1 cellular context compared by ENCODE assay signal in the genomic region with DNA sequence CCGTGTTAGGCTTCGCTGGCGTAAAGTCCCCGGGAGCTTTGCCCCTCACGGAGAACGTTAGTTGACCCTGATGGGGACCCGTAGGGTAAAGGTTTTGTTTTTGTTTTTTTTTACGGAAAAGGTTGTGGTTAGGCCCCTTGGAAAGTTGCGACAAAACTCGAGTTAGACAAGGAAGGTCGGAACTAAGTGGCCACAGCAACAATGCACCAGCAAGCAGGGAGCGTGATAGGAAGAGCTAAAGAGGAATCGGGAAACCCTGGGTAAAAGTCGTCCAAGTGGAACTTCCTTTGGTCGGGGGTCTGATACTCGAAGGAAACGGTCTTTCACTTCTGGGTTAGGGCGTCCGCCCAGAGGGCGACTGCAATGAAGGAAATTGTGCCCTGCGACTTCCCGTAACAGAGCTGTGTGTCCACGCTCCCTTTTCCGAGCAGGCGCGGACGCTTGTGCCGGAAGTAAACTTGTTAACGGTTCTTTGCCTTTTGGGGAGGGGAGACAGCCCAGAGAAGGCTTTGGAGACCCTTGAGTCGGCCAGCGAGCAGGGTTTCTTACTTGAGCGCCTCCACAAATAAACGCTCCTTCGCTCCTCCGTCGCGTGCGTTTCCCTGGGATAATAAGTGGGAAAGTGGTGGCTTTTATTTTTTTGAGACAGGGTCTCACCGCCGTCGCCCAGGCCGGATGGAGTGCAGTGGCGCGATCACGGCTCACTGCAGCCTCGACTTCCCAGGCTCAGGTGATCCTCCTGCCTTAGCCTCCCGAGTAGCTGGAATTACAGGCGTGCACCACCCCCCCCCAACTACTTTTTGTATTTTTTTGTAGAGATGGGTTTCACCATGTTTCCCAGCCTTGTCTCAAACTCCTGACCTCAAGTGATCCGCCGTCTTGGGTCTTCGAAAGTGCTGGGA.
TF ChIP-seq lines count a peak whose summit lies in the region.

No MANE protein-coding gene starts in this region.

TF ChIP-seq in HepG2, 621 proteins besides CTCF, POLR2A, EP300 and RAD21 (continued from another document and continues in another):
- TF ChIP-seq ZSCAN5A (CRISPR knock-in tag; IDR thresholded peaks at IDR 0.05; ENCODE audit: borderline replicate concordance): no peak
- TF ChIP-seq PITX1 (CRISPR knock-in tag; IDR thresholded peaks at IDR 0.05): peak; percentile 80
- no peak for TF ChIP-seq PAWR (CRISPR knock-in tag; IDR thresholded peaks at IDR 0.05; ENCODE audit: borderline replicate concordance)
- TF ChIP-seq ZNF335 (CRISPR knock-in tag; IDR thresholded peaks at IDR 0.05): peak; percentile 69
- peak; percentile 90 for TF ChIP-seq ARID2 (CRISPR knock-in tag; IDR thresholded peaks at IDR 0.05; ENCODE audit: borderline replicate concordance)
- 0 out of 2 replicates have a peak, but pooled peaks have one; percentile 46 for TF ChIP-seq KLF9 (CRISPR knock-in tag; IDR thresholded peaks at IDR 0.05; ENCODE audit: low read depth)
- TF ChIP-seq, protein P1, sequence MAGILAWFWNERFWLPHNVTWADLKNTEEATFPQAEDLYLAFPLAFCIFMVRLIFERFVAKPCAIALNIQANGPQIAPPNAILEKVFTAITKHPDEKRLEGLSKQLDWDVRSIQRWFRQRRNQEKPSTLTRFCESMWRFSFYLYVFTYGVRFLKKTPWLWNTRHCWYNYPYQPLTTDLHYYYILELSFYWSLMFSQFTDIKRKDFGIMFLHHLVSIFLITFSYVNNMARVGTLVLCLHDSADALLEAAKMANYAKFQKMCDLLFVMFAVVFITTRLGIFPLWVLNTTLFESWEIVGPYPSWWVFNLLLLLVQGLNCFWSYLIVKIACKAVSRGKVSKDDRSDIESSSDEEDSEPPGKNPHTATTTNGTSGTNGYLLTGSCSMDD (CRISPR knock-in tag; IDR thresholded peaks at IDR 0.05): no peak
- no peak for TF ChIP-seq REL (CRISPR knock-in tag; conservative IDR thresholded peaks at IDR 0.05)
- no peak for TF ChIP-seq ZBTB39 (CRISPR knock-in tag; IDR thresholded peaks at IDR 0.05)
- no peak for TF ChIP-seq RFX3 (CRISPR knock-in tag; IDR thresholded peaks at IDR 0.05)
- no peak for TF ChIP-seq ZNF468 (CRISPR knock-in tag; IDR thresholded peaks at IDR 0.05)
- no peak for TF ChIP-seq CCAR2 (optimal IDR thresholded peaks at IDR 0.05; ENCODE audit: low read depth, low read length)
- no peak; the same call in 1 of the 2 replicates for TF ChIP-seq ZNF331 (CRISPR knock-in tag; IDR thresholded peaks at IDR 0.05)
- peak; percentile 67 for TF ChIP-seq ZFP41 (CRISPR knock-in tag; IDR thresholded peaks at IDR 0.05; ENCODE audit: borderline replicate concordance)
- TF ChIP-seq ERF (CRISPR knock-in tag; IDR thresholded peaks at IDR 0.05): peak; percentile 58; the same call in 1 of the 2 replicates
- TF ChIP-seq MIXL1 (CRISPR knock-in tag; IDR thresholded peaks at IDR 0.05): no peak; the same call in none of the 2 replicates
- peak; percentile 92 for TF ChIP-seq DNMT3B (CRISPR knock-in tag; conservative IDR thresholded peaks at IDR 0.05)
- peak; percentile 78; the same call in 1 of the 2 replicates for TF ChIP-seq ZNF441 (CRISPR knock-in tag; IDR thresholded peaks at IDR 0.05; ENCODE audit: borderline replicate concordance)
- TF ChIP-seq NPAS2 (CRISPR knock-in tag; IDR thresholded peaks at IDR 0.05; ENCODE audit: borderline replicate concordance): no peak
- peak; percentile 68 for TF ChIP-seq HNRNPH1 (optimal IDR thresholded peaks at IDR 0.05; ENCODE audit: low read depth, low read length)
- TF ChIP-seq, protein P2, sequence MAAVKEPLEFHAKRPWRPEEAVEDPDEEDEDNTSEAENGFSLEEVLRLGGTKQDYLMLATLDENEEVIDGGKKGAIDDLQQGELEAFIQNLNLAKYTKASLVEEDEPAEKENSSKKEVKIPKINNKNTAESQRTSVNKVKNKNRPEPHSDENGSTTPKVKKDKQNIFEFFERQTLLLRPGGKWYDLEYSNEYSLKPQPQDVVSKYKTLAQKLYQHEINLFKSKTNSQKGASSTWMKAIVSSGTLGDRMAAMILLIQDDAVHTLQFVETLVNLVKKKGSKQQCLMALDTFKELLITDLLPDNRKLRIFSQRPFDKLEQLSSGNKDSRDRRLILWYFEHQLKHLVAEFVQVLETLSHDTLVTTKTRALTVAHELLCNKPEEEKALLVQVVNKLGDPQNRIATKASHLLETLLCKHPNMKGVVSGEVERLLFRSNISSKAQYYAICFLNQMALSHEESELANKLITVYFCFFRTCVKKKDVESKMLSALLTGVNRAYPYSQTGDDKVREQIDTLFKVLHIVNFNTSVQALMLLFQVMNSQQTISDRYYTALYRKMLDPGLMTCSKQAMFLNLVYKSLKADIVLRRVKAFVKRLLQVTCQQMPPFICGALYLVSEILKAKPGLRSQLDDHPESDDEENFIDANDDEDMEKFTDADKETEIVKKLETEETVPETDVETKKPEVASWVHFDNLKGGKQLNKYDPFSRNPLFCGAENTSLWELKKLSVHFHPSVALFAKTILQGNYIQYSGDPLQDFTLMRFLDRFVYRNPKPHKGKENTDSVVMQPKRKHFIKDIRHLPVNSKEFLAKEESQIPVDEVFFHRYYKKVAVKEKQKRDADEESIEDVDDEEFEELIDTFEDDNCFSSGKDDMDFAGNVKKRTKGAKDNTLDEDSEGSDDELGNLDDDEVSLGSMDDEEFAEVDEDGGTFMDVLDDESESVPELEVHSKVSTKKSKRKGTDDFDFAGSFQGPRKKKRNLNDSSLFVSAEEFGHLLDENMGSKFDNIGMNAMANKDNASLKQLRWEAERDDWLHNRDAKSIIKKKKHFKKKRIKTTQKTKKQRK (IDR thresholded peaks at IDR 0.05; ENCODE audit: low read length): no peak
- peak; percentile 19; the same call in 1 of the 2 replicates for TF ChIP-seq SIX4 (CRISPR knock-in tag; IDR thresholded peaks at IDR 0.05)
- TF ChIP-seq, protein P3, sequence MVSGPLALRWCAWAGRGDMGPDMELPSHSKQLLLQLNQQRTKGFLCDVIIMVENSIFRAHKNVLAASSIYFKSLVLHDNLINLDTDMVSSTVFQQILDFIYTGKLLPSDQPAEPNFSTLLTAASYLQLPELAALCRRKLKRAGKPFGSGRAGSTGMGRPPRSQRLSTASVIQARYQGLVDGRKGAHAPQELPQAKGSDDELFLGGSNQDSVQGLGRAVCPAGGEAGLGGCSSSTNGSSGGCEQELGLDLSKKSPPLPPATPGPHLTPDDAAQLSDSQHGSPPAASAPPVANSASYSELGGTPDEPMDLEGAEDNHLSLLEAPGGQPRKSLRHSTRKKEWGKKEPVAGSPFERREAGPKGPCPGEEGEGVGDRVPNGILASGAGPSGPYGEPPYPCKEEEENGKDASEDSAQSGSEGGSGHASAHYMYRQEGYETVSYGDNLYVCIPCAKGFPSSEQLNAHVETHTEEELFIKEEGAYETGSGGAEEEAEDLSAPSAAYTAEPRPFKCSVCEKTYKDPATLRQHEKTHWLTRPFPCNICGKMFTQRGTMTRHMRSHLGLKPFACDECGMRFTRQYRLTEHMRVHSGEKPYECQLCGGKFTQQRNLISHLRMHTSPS (CRISPR knock-in tag; IDR thresholded peaks at IDR 0.05; ENCODE audit: low read depth): no peak
- peak; percentile 76 for TF ChIP-seq TARDBP (CRISPR knock-in tag; IDR thresholded peaks at IDR 0.05)
- TF ChIP-seq, protein P4, sequence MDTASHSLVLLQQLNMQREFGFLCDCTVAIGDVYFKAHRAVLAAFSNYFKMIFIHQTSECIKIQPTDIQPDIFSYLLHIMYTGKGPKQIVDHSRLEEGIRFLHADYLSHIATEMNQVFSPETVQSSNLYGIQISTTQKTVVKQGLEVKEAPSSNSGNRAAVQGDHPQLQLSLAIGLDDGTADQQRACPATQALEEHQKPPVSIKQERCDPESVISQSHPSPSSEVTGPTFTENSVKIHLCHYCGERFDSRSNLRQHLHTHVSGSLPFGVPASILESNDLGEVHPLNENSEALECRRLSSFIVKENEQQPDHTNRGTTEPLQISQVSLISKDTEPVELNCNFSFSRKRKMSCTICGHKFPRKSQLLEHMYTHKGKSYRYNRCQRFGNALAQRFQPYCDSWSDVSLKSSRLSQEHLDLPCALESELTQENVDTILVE (CRISPR knock-in tag; IDR thresholded peaks at IDR 0.05): peak; percentile 99
- peak; percentile 49; the same call in 1 of the 2 replicates for TF ChIP-seq RARG (CRISPR knock-in tag; IDR thresholded peaks at IDR 0.05; ENCODE audit: low read depth)
- peak; percentile 43; the same call in 1 of the 2 replicates for TF ChIP-seq STAT5B (CRISPR knock-in tag; IDR thresholded peaks at IDR 0.05)
- no peak; the same call in 1 of the 2 replicates for TF ChIP-seq ZNF329 (CRISPR knock-in tag; IDR thresholded peaks at IDR 0.05; ENCODE audit: low read depth)
- TF ChIP-seq HMG20A (CRISPR knock-in tag; IDR thresholded peaks at IDR 0.05; ENCODE audit: borderline replicate concordance): no peak
- no peak for TF ChIP-seq ZFP36 (IDR thresholded peaks at IDR 0.05; ENCODE audit: borderline replicate concordance, low read depth, low read length, partially characterized antibody)
- no peak for TF ChIP-seq ZNF549 (CRISPR knock-in tag; IDR thresholded peaks at IDR 0.05)
- TF ChIP-seq FIP1L1 (IDR thresholded peaks at IDR 0.05; ENCODE audit: borderline replicate concordance, insufficient read depth, low read depth, low read length): no peak
- no peak for TF ChIP-seq AGO1 (IDR thresholded peaks at IDR 0.05; ENCODE audit: low read depth, low read length, poor library complexity, severe bottlenecking)
- TF ChIP-seq U2AF2 (IDR thresholded peaks at IDR 0.05; ENCODE audit: low read depth, low read length): no peak
- TF ChIP-seq RBM22 (optimal IDR thresholded peaks at IDR 0.05; ENCODE audit: low read length): no peak
- no peak for TF ChIP-seq PRDM15 (CRISPR knock-in tag; IDR thresholded peaks at IDR 0.05)
- TF ChIP-seq, protein P5, sequence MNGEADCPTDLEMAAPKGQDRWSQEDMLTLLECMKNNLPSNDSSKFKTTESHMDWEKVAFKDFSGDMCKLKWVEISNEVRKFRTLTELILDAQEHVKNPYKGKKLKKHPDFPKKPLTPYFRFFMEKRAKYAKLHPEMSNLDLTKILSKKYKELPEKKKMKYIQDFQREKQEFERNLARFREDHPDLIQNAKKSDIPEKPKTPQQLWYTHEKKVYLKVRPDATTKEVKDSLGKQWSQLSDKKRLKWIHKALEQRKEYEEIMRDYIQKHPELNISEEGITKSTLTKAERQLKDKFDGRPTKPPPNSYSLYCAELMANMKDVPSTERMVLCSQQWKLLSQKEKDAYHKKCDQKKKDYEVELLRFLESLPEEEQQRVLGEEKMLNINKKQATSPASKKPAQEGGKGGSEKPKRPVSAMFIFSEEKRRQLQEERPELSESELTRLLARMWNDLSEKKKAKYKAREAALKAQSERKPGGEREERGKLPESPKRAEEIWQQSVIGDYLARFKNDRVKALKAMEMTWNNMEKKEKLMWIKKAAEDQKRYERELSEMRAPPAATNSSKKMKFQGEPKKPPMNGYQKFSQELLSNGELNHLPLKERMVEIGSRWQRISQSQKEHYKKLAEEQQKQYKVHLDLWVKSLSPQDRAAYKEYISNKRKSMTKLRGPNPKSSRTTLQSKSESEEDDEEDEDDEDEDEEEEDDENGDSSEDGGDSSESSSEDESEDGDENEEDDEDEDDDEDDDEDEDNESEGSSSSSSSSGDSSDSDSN (CRISPR knock-in tag; IDR thresholded peaks at IDR 0.05): peak; percentile 45; the same call in 1 of the 2 replicates
